13 cellular contexts compared by ENCODE assay signal in the genomic region with DNA sequence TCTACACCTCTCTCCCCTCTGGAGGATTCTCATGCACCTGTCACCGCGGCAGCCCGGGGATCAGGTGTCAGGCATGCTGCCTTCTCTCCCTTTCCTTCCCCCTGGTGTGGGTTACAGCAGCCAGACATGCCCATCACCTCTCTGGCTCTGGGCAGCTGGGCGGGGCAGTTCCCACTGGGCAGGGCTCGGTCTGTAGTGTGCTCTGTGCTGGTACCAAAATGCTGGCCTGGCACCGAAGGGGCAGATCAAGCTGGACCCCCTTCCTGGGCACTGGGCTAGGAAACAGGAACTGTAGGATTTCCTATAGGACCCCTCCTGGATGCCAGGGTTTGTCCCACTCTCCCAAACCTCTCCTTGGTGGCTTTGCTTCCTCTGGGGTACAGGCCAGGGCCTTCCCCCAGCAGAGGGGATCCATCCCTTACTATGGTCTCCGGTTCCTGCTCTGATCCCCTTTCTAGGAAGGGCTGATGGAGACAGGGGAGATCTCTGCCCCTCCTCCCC. TPM values are rescaled to one million over a fixed set of nuclear protein-coding genes. Genes with fewer than 3 reads are reported as not detected.
A peak's percentile ranks its signal among the peaks of the same experiment; 100 is the strongest.
DNase-seq lines count a peak whose midpoint lies in the region; TF ChIP-seq lines count a peak whose summit lies in the region.
"Had no signal": no experiment of that assay in that cellular context is flagged by ENCODE, and none has a peak within 500 bp of the region (broad histone marks: within the 10 kb centered on the region; RNA-seq: fewer than 3 reads in every experiment).

No MANE protein-coding gene starts in this region.

- H3K27me3 Mint-ChIP-seq in nephron (ENCODE audit: low read depth): peaks cover 29% of the 10 kb centered on the region

- H3K9me3 Mint-ChIP-seq in nephron: no peaks in the 10 kb centered on the region

- in situ Hi-C loops in Caki2 (cut with HindIII; ENCODE audit: low pct_unique_long_range_greater_than_20kb, low sequenced_read_pairs): no loop called here

- H3K4me3 ChIP-seq in esophagus muscularis mucosa (peak overlapping the region in 3 of 4 donors; percentile 20 to 27 (median 25)), thyroid gland (replicated peaks in 1 of 3) (no peak overlapping the region)
- H3K4me3 ChIP-seq: skin epidermis had no signal

- peaks cover 15% of the 10 kb centered on the region for H3K36me3 Mint-ChIP-seq in nephron (ENCODE audit: low read depth)

- peak overlapping the region; percentile 62 to 80 (median 66) for H3K4me3 Mint-ChIP-seq in nephron

- H3K4me1 ChIP-seq in esophagus muscularis mucosa: peaks cover 8 to 22% (median 18%) of the 10 kb centered on the region in 4 donors
- H3K4me1 ChIP-seq in thyroid gland: peaks cover 0 to 5% of the 10 kb centered on the region in 2 donors

- TF ChIP-seq CTCF in esophagus muscularis mucosa (IDR thresholded peaks at IDR 0.05) (no peak), nephron (IDR thresholded peaks at IDR 0.05; ENCODE audit: unreplicated experiment in 3 of 3) (no peak), thyroid gland (IDR thresholded peaks at IDR 0.05) (no peak)

- H3K27me3 ChIP-seq in esophagus muscularis mucosa: peaks cover 0 to 7% (median 0%) of the 10 kb centered on the region in 4 donors
- no peaks in the 10 kb centered on the region for H3K27me3 ChIP-seq in thyroid gland

- DNase-seq in Caki2 (ENCODE audit: low read depth) (peak; percentile 70), NCI-H510A (lab: John Stamatoyannopoulos, UW) (peak; percentile 61), esophagus muscularis mucosa (ENCODE audit: extremely low spot score) (no peak), thyroid gland (no peak), OCI-M2 (lab: John Stamatoyannopoulos, UW; ENCODE audit: unreplicated experiment) (no peak), SHP77 treated with DMSO at 0.1 percent for 48 hours (lab: John Stamatoyannopoulos, UW) (no peak)
- no peak for DNase-seq in stimulated activated CD4-positive, alpha-beta T cell treated with anti-CD3 and anti-CD28 coated beads, Interleukin-12 subunit alpha, Interleukin-12 subunit beta, amount 100 ng/mL, for 4 hours
- DNase-seq: AML-193, aorta had no signal

- 55% methylated on average over 5 of the region's 7 CpGs for WGBS in esophagus muscularis mucosa
- WGBS in thyroid gland, 2 donors: 18 to 33% methylated on average over 3 to 5 of the region's 7 CpGs

- peaks cover 9% of the 10 kb centered on the region for H3K4me1 Mint-ChIP-seq in nephron

- peak overlapping the region in 2 of 3 experiments; percentile 17 to 82 for H3K27ac Mint-ChIP-seq in nephron

- H3K27ac ChIP-seq in esophagus muscularis mucosa (replicated peaks in 1 of 4) (peak overlapping the region in 3 of 4 donors; percentile 19 to 62 (median 20)), thyroid gland (no peak overlapping the region)
- H3K27ac ChIP-seq: epithelial cell of prostate, skin epidermis had no signal

- TF ChIP-seq EP300 in esophagus muscularis mucosa (IDR thresholded peaks at IDR 0.05): no peak

- intact Hi-C loops in esophagus muscularis mucosa (cut with DNase I): no loop called here
- intact Hi-C loops in thyroid gland (cut with DNase I): no loop called here

- H3K36me3 ChIP-seq in esophagus muscularis mucosa: peaks cover 24 to 35% (median 33%) of the 10 kb centered on the region in 4 donors
- H3K36me3 ChIP-seq in thyroid gland: peaks cover 30 to 32% of the 10 kb centered on the region in 2 donors

- TF ChIP-seq POLR2A in esophagus muscularis mucosa (IDR thresholded peaks at IDR 0.05; ENCODE audit: low read depth) (no peak), thyroid gland (IDR thresholded peaks at IDR 0.05) (no peak)

- no peaks in the 10 kb centered on the region for H3K9me3 ChIP-seq in esophagus muscularis mucosa
- H3K9me3 ChIP-seq in thyroid gland: no peaks in the 10 kb centered on the region

RNA-seq across cellular contexts. Expression of gene GAL3ST1, which starts 0.8 kb away (rescaled TPM):
- 46.3 and 76.4 TPM in 2 replicates for total RNA-seq in Caki2 (2014; rRNA removed; shearing (Covaris generic); ENCODE audit: low replicate concordance)
- total RNA-seq in esophagus muscularis mucosa: 1 to 10 TPM; 1.2 to 3.2 (median 1.9) TPM
- total RNA-seq in thyroid gland: 1 to 10 TPM in 1 of 4 donors, under 1 TPM in 2, not detected in 1; 0.50 to 1.4 (median 0.67) TPM

RNA-seq across cellular contexts. Expression of gene PES1, which starts 18.1 kb away (rescaled TPM):
- total RNA-seq in Caki2 (2014; rRNA removed; shearing (Covaris generic); ENCODE audit: low replicate concordance): 179 and 184 TPM in 2 replicates
- total RNA-seq in esophagus muscularis mucosa (10 to 100 TPM; 28.2 to 55.7 (median 42.9) TPM), thyroid gland (10 to 100 TPM; 36.6 to 62.4 (median 47.9) TPM)

RNA-seq across cellular contexts. Expression of gene SEC14L6, which starts 27.1 kb away (rescaled TPM):
- 28.2 and 51.2 TPM in 2 replicates for total RNA-seq in Caki2 (2014; rRNA removed; shearing (Covaris generic); ENCODE audit: low replicate concordance)
- total RNA-seq in esophagus muscularis mucosa (1 to 10 TPM in 3 of 4 donors, not detected in 1; 1.2 to 1.5 (median 1.4) TPM), thyroid gland (under 1 TPM in 1 of 4 donors, not detected in 3; 0.11 TPM)
- total RNA-seq: NCI-H460 had no signal

RNA-seq across cellular contexts. Expression of gene TCN2, which starts 33.3 kb away (rescaled TPM):
- 44.8 and 55.6 TPM in 2 replicates for total RNA-seq in Caki2 (2014; rRNA removed; shearing (Covaris generic); ENCODE audit: low replicate concordance)
- 10 to 100 TPM; 28.7 to 44.2 (median 40.2) TPM for total RNA-seq in esophagus muscularis mucosa
- 10 to 100 TPM; 26.3 to 55.1 (median 41.4) TPM for total RNA-seq in thyroid gland

Comparison
In these comparisons a context has a peak if more than half of its experiments do, and no peak if none do; other contexts are left out.
1. DNase-seq: peak in Caki2 (single experiment) and NCI-H510A (single experiment); none in esophagus muscularis mucosa (single experiment), thyroid gland (0 of 2), stimulated activated CD4-positive, alpha-beta T cell treated with anti-CD3 and anti-CD28 coated beads, Interleukin-12 subunit alpha, Interleukin-12 subunit beta, amount 100 ng/mL, for 4 hours (single experiment), OCI-M2 (single experiment) and SHP77 treated with DMSO at 0.1 percent for 48 hours (single experiment).
2. H3K27ac ChIP-seq: peak in esophagus muscularis mucosa (3 of 4); none in thyroid gland (0 of 3).
3. H3K4me3 ChIP-seq: peak in esophagus muscularis mucosa (3 of 4); none in thyroid gland (0 of 3).
4. RNA of gene GAL3ST1, which starts 0.8 kb away (total RNA-seq): 46.3 to 76.4 TPM in Caki2; 1.2 to 3.2 TPM in esophagus muscularis mucosa and 0.50 to 1.4 TPM in thyroid gland; every median in the first group is over 10 times any median in the second.
5. RNA of gene SEC14L6, which starts 27.1 kb away (total RNA-seq): 28.2 to 51.2 TPM in Caki2; 1.2 to 1.5 TPM in esophagus muscularis mucosa and 0.11 TPM in thyroid gland; every median in the first group is over 10 times any median in the second.